8 cellular contexts compared by ENCODE assay signal in the genomic region with DNA sequence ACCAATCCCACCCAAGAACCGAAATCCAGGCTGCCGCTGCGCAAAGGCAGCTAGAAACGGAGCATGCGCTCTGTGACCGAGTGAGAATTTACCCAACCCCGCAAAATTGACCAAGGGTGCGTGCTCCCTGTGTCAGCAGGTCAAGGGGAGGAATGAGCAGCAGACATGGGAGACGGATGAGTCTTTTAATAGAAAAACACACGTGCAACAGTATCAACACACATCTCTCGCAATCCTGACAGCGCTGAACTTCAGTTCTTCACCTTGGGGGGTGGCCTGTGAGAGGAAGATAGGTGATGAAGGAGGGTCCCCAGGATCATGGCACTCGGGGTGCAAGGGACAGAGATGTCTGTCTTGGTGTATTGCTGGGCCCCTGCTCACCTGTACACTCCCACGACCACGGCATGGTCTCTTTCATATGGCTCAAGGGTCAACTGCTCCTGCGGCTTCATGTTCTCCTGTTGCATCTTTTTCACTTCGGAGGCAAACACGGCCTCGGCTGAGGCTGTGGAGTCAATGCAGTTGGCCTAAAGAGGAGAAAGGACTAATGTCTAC. TPM values are rescaled to one million over a fixed set of nuclear protein-coding genes. Genes with fewer than 3 reads are reported as not detected.
DNase-seq lines count a peak whose midpoint lies in the region; ATAC-seq, FAIRE-seq and TF ChIP-seq lines count a peak whose summit lies in the region.

No MANE protein-coding gene starts in this region.

- CTCF ChIA-PET in K562 (lab: Yijun Ruan, JAX; ENCODE audit: low intra/inter-chr PET ratio), result interaction anchor here (0.6 kb wide), 1 partner anchor 10 kb away, joined by 4 read pairs; no protein-coding TSS in a partner anchor

- TF ChIP-seq POLR2A in heart left ventricle (IDR thresholded peaks at IDR 0.05) (no peak), K562 (conservative IDR thresholded peaks at IDR 0.05) (no peak)

- in situ Hi-C loops in K562 (cut with MboI), result no loop called here

- peaks cover 13% of the 10 kb centered on the region for H4K20me1 ChIP-seq in K562 (replicated peaks; ENCODE audit: control insufficient read depth, insufficient read depth, low read length)

- BruUV-seq in K562 (replicated peaks; lab: Mats Ljungman, UMichigan), result no TSS peak

- POLR2A ChIA-PET in K562 (lab: Yijun Ruan, JAX), result interaction anchor here (0.6 to 1.8 kb wide), 7 partner anchors 8 to 398 kb away, joined by 3 to 17 read pairs (median 4); partner anchors contain the start of gene RPS16

- peak overlapping the region; percentile 57 to 97 (median 88) for H3K27ac ChIP-seq in heart left ventricle
- H3K27ac ChIP-seq in K562 (ENCODE audit: extremely low read depth, low read depth, low read length), result peak overlapping the region; percentile 76; the same call in 2 of the 3 replicates
- peak overlapping the region; percentile 100 for H3K27ac ChIP-seq in mesodermal cell (ENCODE audit: low read depth, low read length, severe bottlenecking)
- peak overlapping the region; percentile 95 for H3K27ac ChIP-seq in upper lobe of right lung

- TF ChIP-seq RAD21 in K562 (CRISPR knock-in tag; conservative IDR thresholded peaks at IDR 0.05 in 1 of 2, IDR thresholded peaks at IDR 0.05 in 1 of 2), result no peak

- H3K4me3 ChIP-seq in heart left ventricle, result peak overlapping the region in 11 of 12 donors; percentile 65 to 99 (median 83)
- no peak overlapping the region; the same call in 1 of the 2 replicates for H3K4me3 ChIP-seq in K562
- peak overlapping the region; percentile 82 for H3K4me3 ChIP-seq in mesodermal cell (ENCODE audit: extremely low read depth, insufficient read depth, low read length, poor library complexity, severe bottlenecking)
- H3K4me3 ChIP-seq in upper lobe of right lung, result peak overlapping the region; percentile 99

- TF ChIP-seq CTCF in heart left ventricle (IDR thresholded peaks at IDR 0.05) (no peak), K562 (IDR thresholded peaks at IDR 0.05 in 2 of 3, conservative IDR thresholded peaks at IDR 0.05 in 1 of 3; ENCODE audit: insufficient read depth in 2 of 3, low read depth in 1 of 3, low read length in 3 of 3) (no peak), upper lobe of right lung (IDR thresholded peaks at IDR 0.05) (no peak)

- 42 to 63% (median 46%) methylated on average over 13 to 19 of the region's 19 CpGs for WGBS in heart left ventricle, 4 donors
- 36% methylated on average over 19 of the region's 19 CpGs for WGBS in K562 (ENCODE audit: insufficient coverage, low coverage, missing lambda C conversion rate)
- 54 to 71% methylated on average over 10 to 17 of the region's 19 CpGs for WGBS in mesodermal cell (ENCODE audit: insufficient coverage in 2 of 2), 2 experiments

- H3K4me1 ChIP-seq in heart left ventricle, result peaks cover 5 to 25% (median 19%) of the 10 kb centered on the region in 12 donors
- H3K4me1 ChIP-seq in K562 (replicated peaks in 1 of 2; ENCODE audit: control insufficient read depth in 2 of 2, insufficient read depth in 2 of 2, low read length in 2 of 2), result peaks cover 22 to 31% of the 10 kb centered on the region in 2 experiments
- H3K4me1 ChIP-seq in mesodermal cell (ENCODE audit: control insufficient read depth, insufficient read depth, low read length, poor library complexity, severe bottlenecking), result peaks cover 8% of the 10 kb centered on the region
- H3K4me1 ChIP-seq in upper lobe of right lung, result peaks cover 10% of the 10 kb centered on the region

- H2AFZ ChIP-seq in K562 (ENCODE audit: low read depth, low read length), result peak overlapping the region; percentile 64

- ATAC-seq in heart left ventricle (no peak), Right ventricle myocardium inferior (no peak), K562 (no peak), upper lobe of right lung (no peak)

- DNase-seq in heart left ventricle, result no peak
- no peak for DNase-seq in Right ventricle myocardium inferior (ENCODE audit: missing footprints)
- no peak for DNase-seq in K562 (ENCODE audit: extremely low read depth in 1 of 4, low spot score in 3 of 4)
- no peak for DNase-seq in upper lobe of right lung
- DNase-seq in NCI-H128 (lab: John Stamatoyannopoulos, UW; ENCODE audit: unreplicated experiment), result no peak
- no peak for DNase-seq in NCI-H510A (lab: John Stamatoyannopoulos, UW)
- DNase-seq in cerebellar nuclear complex (lab: John Stamatoyannopoulos, UW), result no peak

- intact Hi-C loops in heart left ventricle (cut with DNase I) (loop anchor here in 1 of 10 donors (1.0 kb wide), 1 partner anchor 12 kb away; the partner anchor contains the start of gene FBL), Right ventricle myocardium inferior (cut with DNase I) (no loop called here), K562 (cut with micrococcal nuclease) (no loop called here), upper lobe of right lung (cut with DNase I) (no loop called here)

- H3K79me2 ChIP-seq in K562 (ENCODE audit: control insufficient read depth, insufficient read depth, low read length), result peaks cover 30% of the 10 kb centered on the region

- TF ChIP-seq EP300 in K562 (IDR thresholded peaks at IDR 0.05; ENCODE audit: low read length), result no peak

- peaks cover 7% of the 10 kb centered on the region for H3K9me1 ChIP-seq in K562 (ENCODE audit: control insufficient read depth, insufficient read depth, low read length)

- H3K9me3 ChIP-seq in heart left ventricle, result no peaks in the 10 kb centered on the region
- H3K9me3 ChIP-seq in K562 (replicated peaks; ENCODE audit: control insufficient read depth, insufficient read depth, low read depth, low read length), result no peaks in the 10 kb centered on the region
- H3K9me3 ChIP-seq in mesodermal cell (ENCODE audit: control insufficient read depth, low read length), result no peaks in the 10 kb centered on the region
- no peaks in the 10 kb centered on the region for H3K9me3 ChIP-seq in upper lobe of right lung

- H3K36me3 ChIP-seq in heart left ventricle (peaks cover 0 to 75% (median 70%) of the 10 kb centered on the region in 9 donors), K562 (ENCODE audit: control insufficient read depth, insufficient read depth, low read length) (peaks cover 89% of the 10 kb centered on the region), mesodermal cell (ENCODE audit: control insufficient read depth, insufficient read depth, low read length) (peaks cover 79% of the 10 kb centered on the region), upper lobe of right lung (peaks cover 71% of the 10 kb centered on the region)

- H3K9ac ChIP-seq in K562 (ENCODE audit: insufficient read depth in 1 of 2, low read depth in 2 of 2, low read length in 2 of 2), result 0 out of 4 replicates have a peak overlapping the region, but pooled peaks of 1 of the 2 experiments have one; percentile 29

- peak; percentile 98 for FAIRE-seq in K562 (lab: Jason Lieb, UNC)

- H3K4me2 ChIP-seq in K562 (ENCODE audit: insufficient read depth, low read length), result peak overlapping the region; percentile 72; the same call in 1 of the 2 replicates

- H3K27me3 ChIP-seq in heart left ventricle, result no peaks in the 10 kb centered on the region
- H3K27me3 ChIP-seq in K562 (ENCODE audit: control insufficient read depth in 2 of 2, insufficient read depth in 2 of 2, low read length in 2 of 2), result no peaks in the 10 kb centered on the region
- H3K27me3 ChIP-seq in upper lobe of right lung, result no peaks in the 10 kb centered on the region

RNA-seq across cellular contexts. Expression of gene DYRK1B, which starts 0.4 kb away (rescaled TPM):
- 10 to 100 TPM; 12.8 to 49.1 (median 28.7) TPM for total RNA-seq in heart left ventricle
- 10 to 100 TPM; 13.8 to 19.7 TPM for polyA plus RNA-seq in heart left ventricle
- 19.9 TPM for total RNA-seq in Right ventricle myocardium inferior
- 12.5 and 24.0 TPM in 2 replicates for total RNA-seq in K562 (2011; cell fraction: chromatin; rRNA removed; ENCODE audit: low replicate concordance)
- 15.0 and 17.8 TPM in 2 replicates for total RNA-seq in K562 (2011; cell fraction: nucleolus; rRNA removed)
- 10.2 and 12.4 TPM in 2 replicates for total RNA-seq in K562 (2011; cell fraction: nucleoplasm; rRNA removed)
- total RNA-seq in K562 (2014; rRNA removed), result 2.5 and 3.0 TPM in 2 replicates
- total RNA-seq in K562 (2014; rRNA removed; fragmentation: Illumina TruSeq; extraction: Trizol), result 0.35 and 0.91 TPM in 2 replicates
- total RNA-seq in K562 (2015; rRNA removed; fragmentation: Illumina TruSeq; extraction: Trizol), result 1.1 and 1.3 TPM in 2 replicates
- total RNA-seq in K562 (2021), result 5.0 and 5.2 TPM in 2 replicates
- polyA plus RNA-seq in K562 (2011; rRNA removed), result 1.3 and 3.0 TPM in 2 replicates
- polyA plus RNA-seq in K562 (2011; cell fraction: cytosol; rRNA removed), result 1.1 and 2.3 TPM in 2 replicates
- 10.2 and 15.4 TPM in 2 replicates for polyA plus RNA-seq in K562 (2011; cell fraction: nucleus; rRNA removed)
- 3.8 and 7.2 TPM in 2 replicates for polyA plus RNA-seq in K562 (2012)
- polyA plus RNA-seq in K562 (2014; fragmentation: Illumina TruSeq; extraction: Trizol), result 1.5 and 2.6 TPM in 2 replicates
- polyA plus RNA-seq in K562 (2014; fragmentation: Nextera tagmentation; extraction: Ambion mirVana), result not detected
- 1.4 and 2.0 TPM in 2 replicates for polyA plus RNA-seq in K562 (2014; rRNA removed)
- polyA minus RNA-seq in K562 (2011; rRNA and poly(A)+ RNA removed), result 2.2 and 3.0 TPM in 2 replicates
- polyA minus RNA-seq in K562 (2011; cell fraction: cytosol; rRNA and poly(A)+ RNA removed), result 5.1 and 6.6 TPM in 2 replicates
- 5.7 and 6.7 TPM in 2 replicates for polyA minus RNA-seq in K562 (2011; cell fraction: nucleus; rRNA and poly(A)+ RNA removed)
- 23.8 TPM for polyA plus RNA-seq in mesodermal cell (2013, experiment 1 of 2)
- polyA plus RNA-seq in mesodermal cell (2013, experiment 2 of 2), result 23.7 TPM
- total RNA-seq in upper lobe of right lung, result 16.7 TPM

RNA-seq across cellular contexts. Expression of gene FBL, which starts 11.8 kb away (rescaled TPM):
- total RNA-seq in heart left ventricle (10 to 100 TPM; 44.3 to 94.3 (median 70.5) TPM), Right ventricle myocardium inferior (64.8 TPM), K562 (2014; rRNA removed) (448 and 524 TPM in 2 replicates), K562 (2014; rRNA removed; fragmentation: Illumina TruSeq; extraction: Trizol) (676 and 696 TPM in 2 replicates), K562 (2015; rRNA removed; fragmentation: Illumina TruSeq; extraction: Trizol) (565 and 575 TPM in 2 replicates), K562 (2021) (761 and 811 TPM in 2 replicates), upper lobe of right lung (123 TPM)
- polyA plus RNA-seq in heart left ventricle (100 to 1,000 TPM in 1 of 2 donors, 10 to 100 TPM in 1; 72.5 to 169 TPM), K562 (2011; rRNA removed) (843 and 1,244 TPM in 2 replicates), K562 (2014; fragmentation: Illumina TruSeq; extraction: Trizol) (1,561 and 1,696 TPM in 2 replicates), K562 (2014; fragmentation: Nextera tagmentation; extraction: Ambion mirVana) (100 to 1,000 TPM; 201 to 235 TPM), K562 (2014; rRNA removed) (672 and 721 TPM in 2 replicates)
- 90.3 and 153 TPM in 2 replicates for total RNA-seq in K562 (2011; cell fraction: chromatin; rRNA removed; ENCODE audit: low replicate concordance)
- total RNA-seq in K562 (2011; cell fraction: nucleolus; rRNA removed), result 155 and 156 TPM in 2 replicates
- total RNA-seq in K562 (2011; cell fraction: nucleoplasm; rRNA removed), result 201 and 290 TPM in 2 replicates
- 1,200 and 1,290 TPM in 2 replicates for polyA plus RNA-seq in K562 (2011; cell fraction: cytosol; rRNA removed)
- 284 and 323 TPM in 2 replicates for polyA plus RNA-seq in K562 (2011; cell fraction: nucleus; rRNA removed)
- polyA plus RNA-seq in K562 (2012), result 476 and 792 TPM in 2 replicates
- polyA minus RNA-seq in K562 (2011; rRNA and poly(A)+ RNA removed), result 930 and 947 TPM in 2 replicates
- 316 and 353 TPM in 2 replicates for polyA minus RNA-seq in K562 (2011; cell fraction: cytosol; rRNA and poly(A)+ RNA removed)
- 33.4 and 57.8 TPM in 2 replicates for polyA minus RNA-seq in K562 (2011; cell fraction: nucleus; rRNA and poly(A)+ RNA removed)
- 269 TPM for polyA plus RNA-seq in mesodermal cell (2013, experiment 1 of 2)
- 261 TPM for polyA plus RNA-seq in mesodermal cell (2013, experiment 2 of 2)

RNA-seq across cellular contexts. Expression of gene LEUTX, which starts 55.7 kb away (rescaled TPM):
- total RNA-seq in heart left ventricle, result not detected
- not detected for polyA plus RNA-seq in heart left ventricle
- total RNA-seq in Right ventricle myocardium inferior, result not detected
- total RNA-seq in K562 (2011; cell fraction: chromatin; rRNA removed; ENCODE audit: low replicate concordance), result not detected in 2 replicates
- total RNA-seq in K562 (2011; cell fraction: nucleolus; rRNA removed), result not detected in 2 replicates
- total RNA-seq in K562 (2011; cell fraction: nucleoplasm; rRNA removed), result not detected in 2 replicates
- total RNA-seq in K562 (2014; rRNA removed), result not detected in 2 replicates
- total RNA-seq in K562 (2014; rRNA removed; fragmentation: Illumina TruSeq; extraction: Trizol), result not detected in 2 replicates
- total RNA-seq in K562 (2015; rRNA removed; fragmentation: Illumina TruSeq; extraction: Trizol), result not detected in 2 replicates
- total RNA-seq in K562 (2021), result not detected in 2 replicates
- not detected in 2 replicates for polyA plus RNA-seq in K562 (2011; rRNA removed)
- not detected in 2 replicates for polyA plus RNA-seq in K562 (2011; cell fraction: cytosol; rRNA removed)
- not detected in 2 replicates for polyA plus RNA-seq in K562 (2011; cell fraction: nucleus; rRNA removed)
- polyA plus RNA-seq in K562 (2012), result not detected in 2 replicates
- not detected in 2 replicates for polyA plus RNA-seq in K562 (2014; fragmentation: Illumina TruSeq; extraction: Trizol)
- polyA plus RNA-seq in K562 (2014; fragmentation: Nextera tagmentation; extraction: Ambion mirVana), result not detected
- polyA plus RNA-seq in K562 (2014; rRNA removed), result not detected in 2 replicates
- polyA minus RNA-seq in K562 (2011; rRNA and poly(A)+ RNA removed), result not detected in 2 replicates
- polyA minus RNA-seq in K562 (2011; cell fraction: cytosol; rRNA and poly(A)+ RNA removed), result not detected in 2 replicates
- polyA minus RNA-seq in K562 (2011; cell fraction: nucleus; rRNA and poly(A)+ RNA removed), result not detected in 2 replicates
- not detected for polyA plus RNA-seq in mesodermal cell (2013, experiment 1 of 2)
- polyA plus RNA-seq in mesodermal cell (2013, experiment 2 of 2), result not detected
- total RNA-seq in upper lobe of right lung, result not detected
